Comparison of ENCODE assay signal across 8 cellular contexts in the genomic region with DNA sequence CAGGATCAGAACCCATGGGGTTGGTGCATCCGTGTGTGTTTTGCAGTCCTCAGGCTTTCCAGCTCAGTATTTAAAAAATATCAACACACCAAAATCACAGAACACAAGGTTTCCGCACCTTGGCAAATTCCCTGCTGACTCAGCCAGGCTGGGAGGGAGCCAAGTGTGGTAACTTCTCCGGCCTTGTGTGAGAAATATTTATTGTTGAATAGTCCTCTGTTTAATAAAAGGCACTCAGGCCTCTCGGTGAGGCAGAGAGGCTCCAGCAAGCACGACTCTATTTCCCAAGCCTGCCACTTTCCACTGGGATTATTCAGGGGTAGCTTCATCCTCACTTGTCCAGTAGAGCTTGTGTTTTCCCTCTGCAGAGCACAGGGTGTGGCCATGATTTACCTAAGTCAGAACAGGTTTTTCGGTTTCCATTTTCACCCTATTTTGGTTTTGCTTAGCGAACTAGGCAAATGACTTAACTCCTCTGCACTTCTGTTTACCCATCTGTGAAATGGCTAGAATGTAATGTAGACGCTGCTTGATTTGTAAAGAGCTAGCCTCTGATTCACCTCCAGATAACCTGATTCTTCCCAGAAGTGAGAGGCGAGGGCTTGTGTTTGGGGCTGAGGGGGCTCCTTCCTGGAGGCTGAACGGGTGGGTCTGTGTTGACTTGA. TPM values are rescaled to one million over a fixed set of nuclear protein-coding genes. Genes with fewer than 3 reads are reported as not detected.
A peak's percentile ranks its signal among the peaks of the same experiment; 100 is the strongest.
DNase-seq lines count a peak whose midpoint lies in the region; ATAC-seq and TF ChIP-seq lines count a peak whose summit lies in the region.

No MANE protein-coding gene starts in this region.

- intact Hi-C loops in ovary (cut with DNase I) = no loop called here

- H3K36me3 ChIP-seq in BJ (ENCODE audit: control insufficient read depth, insufficient read depth, low read length) = no peaks in the 10 kb centered on the region
- no peaks in the 10 kb centered on the region for H3K36me3 ChIP-seq in ovary

- POLR2A ChIA-PET in BJ (lab: Charles Lee) = interaction anchor here (0.6 kb wide), 1 partner anchor 47 kb away, joined by 8 read pairs; no protein-coding TSS in a partner anchor

- TF ChIP-seq POLR2A in ovary (IDR thresholded peaks at IDR 0.05) = no peak

- H3K9me3 ChIP-seq in ovary = no peaks in the 10 kb centered on the region

- peak overlapping the region; percentile 81 to 89 for H3K27ac ChIP-seq in ovary

- WGBS in ovary, 3 donors = 17 to 24% (median 21%) methylated on average over 10 of the region's 10 CpGs

- DNase-seq in BJ (ENCODE audit: low read depth) (peak; percentile 73), HK-2 (ENCODE audit: unreplicated experiment) (peak; percentile 51), epithelial cell of esophagus (ENCODE audit: low read depth) (peak; percentile 93), ovary (peak; percentile 92 to 97 (median 94)), hippocampal formation (lab: John Stamatoyannopoulos, UW) (no peak), NCI-H2171 (lab: John Stamatoyannopoulos, UW) (no peak), NCI-H1694 treated with DMSO at 0.1 percent for 48 hours (lab: John Stamatoyannopoulos, UW) (no peak)

- H3K27me3 ChIP-seq in BJ (ENCODE audit: control insufficient read depth, insufficient read depth, low read length) (peaks cover 2% of the 10 kb centered on the region; the same call in 1 of the 2 replicates), ovary (no peaks in the 10 kb centered on the region)

- CTCF ChIA-PET in BJ (lab: Yijun Ruan, JAX) = interaction anchor here (0.6 to 1.7 kb wide), 3 partner anchors 14 to 1233 kb away, joined by 3 to 4 read pairs (median 4); no protein-coding TSS in a partner anchor

- H3K4me3 ChIP-seq in BJ (ENCODE audit: low read depth, low read length) = no peak overlapping the region
- H3K4me3 ChIP-seq in epithelial cell of esophagus (ENCODE audit: low read length) = no peak overlapping the region
- H3K4me3 ChIP-seq in ovary = peak overlapping the region; percentile 2

- H3K4me1 ChIP-seq in ovary (ENCODE audit: insufficient read depth) = peaks cover 21% of the 10 kb centered on the region

- TF ChIP-seq EP300 in ovary (IDR thresholded peaks at IDR 0.05) = no peak

- ATAC-seq in GM21360 (IDR thresholded peaks at IDR 0.05; ENCODE audit: unreplicated experiment) = peak; percentile 85

- TF ChIP-seq CTCF in BJ (IDR thresholded peaks at IDR 0.05; ENCODE audit: insufficient read depth, low read depth, low read length) (no peak), epithelial cell of esophagus (IDR thresholded peaks at IDR 0.05; ENCODE audit: insufficient read depth, low read depth, low read length, missing control alignments) (no peak), ovary (IDR thresholded peaks at IDR 0.05) (no peak)

RNA-seq across cellular contexts. Expression of a gene that starts 13.0 kb away (rescaled TPM):
- 5.7 and 6.2 TPM in 2 replicates for polyA plus RNA-seq in BJ (2011; rRNA removed)
- polyA minus RNA-seq in BJ (2011; rRNA and poly(A)+ RNA removed) = 5.5 and 6.2 TPM in 2 replicates
- 10 to 100 TPM; 45.8 to 93.0 (median 67.1) TPM for total RNA-seq in ovary
- 10 to 100 TPM; 35.9 to 37.2 TPM for polyA plus RNA-seq in ovary

Comparison
In these comparisons a context has a peak if more than half of its experiments do, and no peak if none do; other contexts are left out.
1. DNase-seq: peak in BJ (single experiment), HK-2 (single experiment), epithelial cell of esophagus (single experiment) and ovary (5 of 5); none in hippocampal formation (0 of 2), NCI-H2171 (single experiment) and NCI-H1694 treated with DMSO at 0.1 percent for 48 hours (single experiment).